In genomic region chr13:41193919-41194824, GRCh38 we compare ENCODE assay signal across 8 cellular contexts. TPM values are rescaled to one million over a fixed set of nuclear protein-coding genes. Genes with fewer than 3 reads are reported as not detected.
DNase-seq lines count a peak whose midpoint lies in the region; ATAC-seq and TF ChIP-seq lines count a peak whose summit lies in the region.

KBTBD7 (minus strand) TSS chr13:41194569; CDS start chr13:41194257, 312 bp downstream.

- peaks cover 2% of the 10 kb centered on the region for H3K79me1 ChIP-seq in neuronal stem cell (ENCODE audit: low read depth, low read length)

- H3K4ac ChIP-seq in neuronal stem cell (ENCODE audit: low read length): no peak within 1 kb of the TSS

- TF ChIP-seq CTCF in gastroesophageal sphincter (IDR thresholded peaks at IDR 0.05): peak in 2 of 4 experiments; percentile 19 to 20

- no peak within 1 kb of the TSS for H2BK120ac ChIP-seq in neuronal stem cell (ENCODE audit: low read depth, low read length)

- peak within 1 kb of the TSS; percentile 19 for H4K8ac ChIP-seq in neuronal stem cell (ENCODE audit: low read depth, low read length)

- 0 out of 2 replicates have a peak, but pooled peaks cover 5% of the 10 kb centered on the region for H3K36me3 ChIP-seq in SK-N-MC (ENCODE audit: insufficient read depth, low read length)
- no peaks in the 10 kb centered on the region for H3K36me3 ChIP-seq in gastroesophageal sphincter
- H3K36me3 ChIP-seq in neuronal stem cell (replicated peaks in 1 of 2; ENCODE audit: control insufficient read depth in 2 of 2, insufficient read depth in 2 of 2, low read length in 2 of 2): peaks cover 0 to 16% of the 10 kb centered on the region in 2 donors
- H3K36me3 ChIP-seq in subcutaneous abdominal adipose tissue (ENCODE audit: control insufficient read depth in 5 of 5, insufficient read depth in 5 of 5, low read length in 5 of 5): no peaks in the 10 kb centered on the region

- peaks cover 36% of the 10 kb centered on the region for H3K36me3 Mint-ChIP-seq in activated naive CD4-positive, alpha-beta T cell treated with anti-CD3 and anti-CD28 coated beads, Interleukin-2, amount 10 ng/mL, durations not matched to agents 7 days and 5 days

- CTCF ChIA-PET in activated naive CD4-positive, alpha-beta T cell treated with anti-CD3 and anti-CD28 coated beads, Interleukin-2, amount 10 ng/mL, durations not matched to agents 7 days and 5 days (lab: Charles Lee): interaction anchor here (1.6 kb wide), 1 partner anchor 13 kb away, joined by 4 read pairs; no protein-coding TSS in a partner anchor

- no peak within 1 kb of the TSS for H3K14ac ChIP-seq in neuronal stem cell (ENCODE audit: low read length)

- H3K18ac ChIP-seq in neuronal stem cell (ENCODE audit: low read length): peak within 1 kb of the TSS; percentile 93

- ATAC-seq in HG02588 (IDR thresholded peaks at IDR 0.05; ENCODE audit: unreplicated experiment) (peak; percentile 97), gastroesophageal sphincter (peak; percentile 98)

- H3K9ac ChIP-seq in SK-N-MC (ENCODE audit: insufficient read length) (peak within 1 kb of the TSS; percentile 73), neuronal stem cell (ENCODE audit: low read depth, low read length, poor library complexity) (peak within 1 kb of the TSS; percentile 95), subcutaneous abdominal adipose tissue (ENCODE audit: low read length in 5 of 5) (peak within 1 kb of the TSS; percentile 56 to 95 (median 84))

- H4K91ac ChIP-seq in neuronal stem cell (ENCODE audit: low read depth, low read length, poor library complexity): no peak within 1 kb of the TSS

- H2AK5ac ChIP-seq in neuronal stem cell (ENCODE audit: low read depth, low read length): peak within 1 kb of the TSS; percentile 84

- 0 out of 2 replicates have a peak, but pooled peaks cover 3% of the 10 kb centered on the region for H3K9me3 ChIP-seq in SK-N-MC (ENCODE audit: low read depth, low read length)
- H3K9me3 ChIP-seq in gastroesophageal sphincter: no peaks in the 10 kb centered on the region
- H3K9me3 ChIP-seq in neuronal stem cell (replicated peaks in 1 of 2; ENCODE audit: control insufficient read depth in 2 of 2, insufficient read depth in 1 of 2, low read depth in 1 of 2, low read length in 2 of 2): peaks cover 0 to 25% of the 10 kb centered on the region in 2 donors
- no peaks in the 10 kb centered on the region for H3K9me3 ChIP-seq in subcutaneous abdominal adipose tissue (ENCODE audit: control insufficient read depth in 5 of 5, low read length in 5 of 5)

- H3K4me1 Mint-ChIP-seq in activated naive CD4-positive, alpha-beta T cell treated with anti-CD3 and anti-CD28 coated beads, Interleukin-2, amount 10 ng/mL, durations not matched to agents 7 days and 5 days: peaks cover 36% of the 10 kb centered on the region

- H2BK5ac ChIP-seq in neuronal stem cell (ENCODE audit: low read length): peak within 1 kb of the TSS; percentile 93

- peaks cover 0 to 29% (median 12%) of the 10 kb centered on the region in 3 donors for H3K4me1 ChIP-seq in gastroesophageal sphincter
- H3K4me1 ChIP-seq in neuronal stem cell (ENCODE audit: control insufficient read depth in 2 of 2, insufficient read depth in 1 of 2, low read depth in 1 of 2, low read length in 2 of 2): peaks cover 0 to 3% of the 10 kb centered on the region in 2 donors
- peaks cover 2 to 27% (median 22%) of the 10 kb centered on the region in 5 donors for H3K4me1 ChIP-seq in subcutaneous abdominal adipose tissue (ENCODE audit: control insufficient read depth in 5 of 5, insufficient read depth in 5 of 5, low read length in 5 of 5)

- H3K4me3 ChIP-seq in GM08714 (ENCODE audit: low read length): peak within 1 kb of the TSS; percentile 65; the same call in 1 of the 2 replicates
- peak within 1 kb of the TSS; percentile 78 for H3K4me3 ChIP-seq in SK-N-MC
- H3K4me3 ChIP-seq in gastroesophageal sphincter: peak within 1 kb of the TSS; percentile 56 to 85
- H3K4me3 ChIP-seq in neuronal stem cell (ENCODE audit: low read length in 2 of 2): peak within 1 kb of the TSS; percentile 67 to 85
- H3K4me3 ChIP-seq in subcutaneous abdominal adipose tissue (ENCODE audit: low read depth in 1 of 5, low read length in 5 of 5): peak within 1 kb of the TSS; percentile 67 to 91 (median 88)

- H2BK15ac ChIP-seq in neuronal stem cell (ENCODE audit: low read length): no peak within 1 kb of the TSS

- H3K27me3 Mint-ChIP-seq in activated naive CD4-positive, alpha-beta T cell treated with anti-CD3 and anti-CD28 coated beads, Interleukin-2, amount 10 ng/mL, durations not matched to agents 7 days and 5 days: no peaks in the 10 kb centered on the region

- H3K27ac Mint-ChIP-seq in activated naive CD4-positive, alpha-beta T cell treated with anti-CD3 and anti-CD28 coated beads, Interleukin-2, amount 10 ng/mL, durations not matched to agents 7 days and 5 days: peak within 1 kb of the TSS; percentile 88

- TF ChIP-seq POLR2A in gastroesophageal sphincter (IDR thresholded peaks at IDR 0.05): peak; percentile 46 to 64

- WGBS in gastroesophageal sphincter (ENCODE audit: low coverage in 1 of 2), 2 donors: 17 to 50% methylated on average over 1 to 2 of the region's 66 CpGs
- no CpG with 5 or more reads among the region's 66 CpGs for WGBS in neuronal stem cell (ENCODE audit: extremely low coverage in 2 of 2, insufficient read length in 2 of 2, insufficient replicate concordance in 1 of 2), 2 donors

- H2BK12ac ChIP-seq in neuronal stem cell (ENCODE audit: low read length): no peak within 1 kb of the TSS

- peak within 1 kb of the TSS; percentile 80 for H3K23ac ChIP-seq in neuronal stem cell (ENCODE audit: low read depth, low read length, poor library complexity)

- no peak for TF ChIP-seq EP300 in gastroesophageal sphincter (IDR thresholded peaks at IDR 0.05)

- no peak within 1 kb of the TSS; the same call in 1 of the 2 replicates for H3K27ac ChIP-seq in SK-N-MC
- peak within 1 kb of the TSS; percentile 52 to 93 (median 90) for H3K27ac ChIP-seq in gastroesophageal sphincter
- H3K27ac ChIP-seq in neuronal stem cell (replicated peaks; ENCODE audit: low read length): peak within 1 kb of the TSS; percentile 91
- H3K27ac ChIP-seq in subcutaneous abdominal adipose tissue (ENCODE audit: low read depth, low read length): peak within 1 kb of the TSS; percentile 67

- H2AFZ ChIP-seq in neuronal stem cell (ENCODE audit: low read length): peak within 1 kb of the TSS; percentile 94

- H3K4me2 ChIP-seq in neuronal stem cell (ENCODE audit: insufficient read depth, low read length, poor library complexity, severe bottlenecking): peak within 1 kb of the TSS; percentile 80

- no peaks in the 10 kb centered on the region for H3K27me3 ChIP-seq in gastroesophageal sphincter
- no peaks in the 10 kb centered on the region for H3K27me3 ChIP-seq in neuronal stem cell (ENCODE audit: control insufficient read depth in 3 of 3, insufficient read depth in 3 of 3, low read depth in 1 of 3, low read length in 3 of 3)
- H3K27me3 ChIP-seq in subcutaneous abdominal adipose tissue (ENCODE audit: control insufficient read depth in 5 of 5, insufficient read depth in 4 of 5, low read length in 5 of 5): no peaks in the 10 kb centered on the region

- H3K4me3 Mint-ChIP-seq in activated naive CD4-positive, alpha-beta T cell treated with anti-CD3 and anti-CD28 coated beads, Interleukin-2, amount 10 ng/mL, durations not matched to agents 7 days and 5 days: peak within 1 kb of the TSS; percentile 91

- DNase-seq in NCI-H1048 (lab: John Stamatoyannopoulos, UW): peak; percentile 13
- no peak for DNase-seq in SK-N-MC (ENCODE audit: low read depth, low spot score)
- peak; percentile 93 for DNase-seq in activated naive CD4-positive, alpha-beta T cell treated with anti-CD3 and anti-CD28 coated beads, Interleukin-2, amount 10 ng/mL, durations not matched to agents 7 days and 5 days
- DNase-seq in neuronal stem cell (ENCODE audit: low spot score): peak; percentile 86

- H3K9me3 Mint-ChIP-seq in activated naive CD4-positive, alpha-beta T cell treated with anti-CD3 and anti-CD28 coated beads, Interleukin-2, amount 10 ng/mL, durations not matched to agents 7 days and 5 days: peaks cover 9% of the 10 kb centered on the region

RNA-seq across cellular contexts. Expression of gene KBTBD7, which starts in this region (rescaled TPM):
- total RNA-seq in gastroesophageal sphincter: 10 to 100 TPM in 1 of 4 donors, 1 to 10 TPM in 3; 6.5 to 10.3 (median 8.6) TPM
- 9.1 TPM for polyA plus RNA-seq in neuronal stem cell (2013, experiment 1 of 2)
- polyA plus RNA-seq in neuronal stem cell (2013, experiment 2 of 2): 9.3 TPM
